ENCODE assay signal across 21 cellular contexts in the genomic region with DNA sequence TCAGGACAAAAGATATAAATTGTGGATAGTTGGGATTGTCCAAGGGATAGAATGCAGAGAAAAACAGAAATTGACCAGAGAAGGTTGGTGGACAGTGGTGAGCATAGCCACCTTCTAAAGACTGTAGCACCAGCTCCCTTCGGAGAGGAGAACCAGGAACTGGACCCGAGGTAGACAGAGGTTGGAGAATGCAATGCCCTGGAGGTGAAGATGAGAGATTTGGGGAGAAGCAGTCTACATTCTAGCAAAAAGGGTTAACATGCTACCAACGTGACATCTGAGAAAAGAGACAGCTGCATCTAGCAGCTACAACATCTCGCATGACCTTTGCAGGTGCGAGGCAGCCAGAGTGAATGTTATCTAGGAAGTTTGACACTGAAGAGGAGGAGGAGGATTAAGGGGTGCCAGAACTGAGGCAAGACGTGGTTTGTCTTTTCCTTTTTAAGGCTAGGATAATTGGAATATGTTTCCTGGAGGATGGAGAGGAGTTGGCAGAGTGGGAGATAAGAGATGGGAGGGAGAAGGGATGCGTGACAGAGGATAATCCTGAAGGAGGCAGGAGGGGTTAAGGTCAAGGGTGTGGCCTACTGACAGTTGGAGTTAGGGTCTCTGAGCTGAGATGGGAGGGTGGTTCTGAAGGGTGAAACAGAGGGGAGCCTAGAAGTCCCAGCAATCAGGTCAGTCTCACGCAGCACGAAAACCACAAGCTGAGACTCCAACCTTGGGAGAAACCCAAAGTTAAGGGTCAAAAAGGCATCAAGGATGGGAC.
DNase-seq lines count a peak whose midpoint lies in the region; ATAC-seq, FAIRE-seq and TF ChIP-seq lines count a peak whose summit lies in the region.
"Had no signal": no experiment of that assay in that cellular context is flagged by ENCODE, and none has a peak within 500 bp of the region (broad histone marks: within the 10 kb centered on the region; RNA-seq: fewer than 3 reads in every experiment).

No MANE protein-coding gene starts in this region.

- H3K36me3 ChIP-seq in Caco-2 (ENCODE audit: control insufficient read depth, insufficient read depth, low read length) (no peaks in the 10 kb centered on the region), adrenal gland (replicated peaks in 1 of 2) (no peaks in the 10 kb centered on the region), right atrium auricular region (no peaks in the 10 kb centered on the region), small intestine (ENCODE audit: control insufficient read depth in 2 of 2, insufficient read depth in 2 of 2, low read length in 2 of 2) (no peaks in the 10 kb centered on the region), osteoblast (ENCODE audit: insufficient read depth, low read length) (no peaks in the 10 kb centered on the region), A673 (ENCODE audit: insufficient read depth, low read length, poor library complexity, severe bottlenecking) (no peaks in the 10 kb centered on the region)

- peaks cover 25% of the 10 kb centered on the region for H3K4me1 Mint-ChIP-seq in Caco-2 (ENCODE audit: low read depth, unreplicated experiment)
- H3K4me1 Mint-ChIP-seq: activated B cell treated with CpG ODN at 0.5 μM for 24 hours, natural killer cell had no signal

- peak overlapping the region; percentile 3 for H3K27ac Mint-ChIP-seq in Caco-2 (ENCODE audit: unreplicated experiment)
- H3K27ac Mint-ChIP-seq: activated B cell treated with CpG ODN at 0.5 μM for 24 hours; GM23338; natural killer cell; T-helper 2 cell treated with Interferon-gamma antibody and Interleukin-4, amounts not matched to agents 5 μg/mL and 100 μg/mL, for 36 hours had no signal

- no peak overlapping the region for H3K4me2 ChIP-seq in osteoblast (ENCODE audit: insufficient read depth, low read length)
- H3K4me2 ChIP-seq: GM23338 had no signal

- DNase-seq in Caco-2 = no peak
- no peak for DNase-seq in adrenal gland
- no peak for DNase-seq in right atrium auricular region (ENCODE audit: low spot score)
- no peak for DNase-seq in small intestine
- DNase-seq in osteoblast (ENCODE audit: insufficient read length, low spot score, missing footprints) = no peak
- DNase-seq in A673 (ENCODE audit: low spot score) = no peak
- no peak for DNase-seq in left lobe of liver (ENCODE audit: low spot score)
- DNase-seq in activated CD4-positive, alpha-beta T cell treated with anti-CD3 and anti-CD28 coated beads, Interleukin-2, amount 50 U/mL, for 48 hours = no peak
- DNase-seq: activated B cell treated with CpG ODN at 0.5 μM for 24 hours; activated naive CD4-positive, alpha-beta T cell treated with anti-CD3 and anti-CD28 coated beads, Interleukin-2, amount 50 U/mL, for 16 hours; activated T-cell treated with anti-CD3 and anti-CD28 coated beads, Interleukin-2, amount 50 U/mL, for 4 hours; natural killer cell; NCI-H1105 treated with DMSO at 0.1 percent for 48 hours; NCI-H748 treated with DMSO at 0.1 percent for 48 hours; OCI-M1; stimulated activated CD4-positive, alpha-beta T cell treated with anti-CD3 and anti-CD28 coated beads, Interleukin-4, amount 100 ng/mL, for 24 hours had no signal

- H3K4me3 Mint-ChIP-seq in Caco-2 (ENCODE audit: unreplicated experiment) = no peak overlapping the region
- H3K4me3 Mint-ChIP-seq: activated B cell treated with CpG ODN at 0.5 μM for 24 hours; activated T-cell treated with anti-CD3 and anti-CD28 coated beads, Interleukin-2, amount 50 U/mL, for 4 hours; brain; GM23338; natural killer cell; T-helper 2 cell treated with Interferon-gamma antibody and Interleukin-4, amounts not matched to agents 5 μg/mL and 100 μg/mL, for 36 hours had no signal

- no peak for TF ChIP-seq POLR2A in adrenal gland (IDR thresholded peaks at IDR 0.05)

- no peaks in the 10 kb centered on the region for H3K27me3 ChIP-seq in Caco-2 (replicated peaks; ENCODE audit: control insufficient read depth, insufficient read depth, low read length)
- no peaks in the 10 kb centered on the region for H3K27me3 ChIP-seq in adrenal gland
- no peaks in the 10 kb centered on the region for H3K27me3 ChIP-seq in right atrium auricular region
- H3K27me3 ChIP-seq in small intestine (ENCODE audit: control insufficient read depth in 2 of 2, insufficient read depth in 2 of 2, low read length in 2 of 2) = no peaks in the 10 kb centered on the region
- H3K27me3 ChIP-seq in osteoblast (ENCODE audit: insufficient read depth, low read length) = peaks cover 6% of the 10 kb centered on the region
- peaks cover 10% of the 10 kb centered on the region for H3K27me3 ChIP-seq in A673 (replicated peaks; ENCODE audit: insufficient read depth, low read depth, low read length, poor library complexity)

- no peaks in the 10 kb centered on the region for H3K9me3 Mint-ChIP-seq in Caco-2 (ENCODE audit: unreplicated experiment)
- H3K9me3 Mint-ChIP-seq: activated B cell treated with CpG ODN at 0.5 μM for 24 hours; activated T-cell treated with anti-CD3 and anti-CD28 coated beads, Interleukin-2, amount 50 U/mL, for 4 hours; brain; GM23338; natural killer cell; T-helper 2 cell treated with Interferon-gamma antibody and Interleukin-4, amounts not matched to agents 5 μg/mL and 100 μg/mL, for 36 hours had no signal

- BruUV-seq in Caco-2 (replicated peaks; lab: Mats Ljungman, UMichigan) = no TSS peak
- BruUV-seq in A673 (replicated peaks; lab: Mats Ljungman, UMichigan) = no TSS peak

- TF ChIP-seq CTCF in Caco-2 (IDR thresholded peaks at IDR 0.05; ENCODE audit: insufficient read depth in 1 of 2, low read depth in 1 of 2, low read length in 1 of 2, severe bottlenecking in 1 of 2, unreplicated experiment in 1 of 2) (no peak), adrenal gland (IDR thresholded peaks at IDR 0.05) (no peak), right atrium auricular region (IDR thresholded peaks at IDR 0.05) (no peak), osteoblast (IDR thresholded peaks at IDR 0.05; ENCODE audit: extremely low read depth, low read depth, low read length) (no peak), A673 (conservative IDR thresholded peaks at IDR 0.05; ENCODE audit: low read depth, low read length) (no peak)

- no peaks in the 10 kb centered on the region for H3K36me3 Mint-ChIP-seq in Caco-2 (ENCODE audit: insufficient read depth, unreplicated experiment)
- H3K36me3 Mint-ChIP-seq: brain, natural killer cell had no signal

- POLR2A ChIA-PET in Caco-2 (lab: Charles Lee) (no interaction called here), A673 (lab: Charles Lee; ENCODE audit: low non-redundant PET) (no interaction called here)

- intact Hi-C loops in Caco-2 (cut with micrococcal nuclease; ENCODE audit: unreplicated experiment) = no loop called here
- intact Hi-C loops in adrenal gland (cut with DNase I) = no loop called here
- intact Hi-C loops in A673 (cut with micrococcal nuclease; ENCODE audit: unreplicated experiment) = no loop called here

- H3K9me3 ChIP-seq in Caco-2 (no peaks in the 10 kb centered on the region; the same call in 1 of the 2 replicates), adrenal gland (replicated peaks in 1 of 3) (no peaks in the 10 kb centered on the region), right atrium auricular region (no peaks in the 10 kb centered on the region), small intestine (ENCODE audit: control insufficient read depth, low read depth) (no peaks in the 10 kb centered on the region), osteoblast (ENCODE audit: low read depth, low read length) (no peaks in the 10 kb centered on the region), A673 (ENCODE audit: low read depth, low read length, poor library complexity, severe bottlenecking) (no peaks in the 10 kb centered on the region)

- H3K4me1 ChIP-seq in Caco-2 = peaks cover 14% of the 10 kb centered on the region
- peaks cover 11 to 21% of the 10 kb centered on the region in 2 donors for H3K4me1 ChIP-seq in adrenal gland (replicated peaks in 1 of 2)
- peaks cover 0 to 45% of the 10 kb centered on the region in 2 donors for H3K4me1 ChIP-seq in right atrium auricular region
- peaks cover 2 to 12% of the 10 kb centered on the region in 2 donors for H3K4me1 ChIP-seq in small intestine (ENCODE audit: control insufficient read depth in 2 of 2, insufficient read depth in 1 of 2, low read depth in 1 of 2, low read length in 1 of 2)
- H3K4me1 ChIP-seq in osteoblast (ENCODE audit: insufficient read depth, low read length) = peaks cover 20% of the 10 kb centered on the region
- no peaks in the 10 kb centered on the region for H3K4me1 ChIP-seq in A673 (ENCODE audit: insufficient read depth, low read length, poor library complexity, severe bottlenecking)

- FAIRE-seq in small intestine (lab: Jason Lieb, UNC) = no peak
- FAIRE-seq: G401.6 had no signal

- H3K27ac ChIP-seq in adrenal gland (peak overlapping the region in 3 of 5 donors; percentile 16 to 62 (median 59)), right atrium auricular region (peak overlapping the region; percentile 47 to 57), small intestine (ENCODE audit: low read depth in 1 of 2, low read length in 1 of 2) (peak overlapping the region; percentile 22 to 71), osteoblast (ENCODE audit: low read depth, low read length) (no peak overlapping the region), A673 (ENCODE audit: low read depth, low read length, poor library complexity, severe bottlenecking) (no peak overlapping the region)
- H3K27ac ChIP-seq: epithelial cell of prostate had no signal

- no peaks in the 10 kb centered on the region for H3K79me2 ChIP-seq in osteoblast (ENCODE audit: insufficient read depth, low read length)

- H3K27me3 Mint-ChIP-seq in Caco-2 (ENCODE audit: insufficient read depth, unreplicated experiment) = no peaks in the 10 kb centered on the region
- H3K27me3 Mint-ChIP-seq: brain had no signal

- 70 to 85% (median 75%) methylated on average over 9 of the region's 9 CpGs for WGBS in adrenal gland, 4 donors
- 59 to 68% (median 59%) methylated on average over 9 of the region's 9 CpGs for WGBS in small intestine, 3 donors

- no peak overlapping the region for H2AFZ ChIP-seq in osteoblast (ENCODE audit: low read length)
- H2AFZ ChIP-seq: GM23338 had no signal

- ATAC-seq in left lobe of liver = no peak
- ATAC-seq: activated T-cell treated with anti-CD3 and anti-CD28 coated beads, Interleukin-2, amount 50 U/mL, for 4 hours; GM23338; natural killer cell had no signal

- H4K20me1 ChIP-seq in osteoblast (ENCODE audit: insufficient read depth, low read length) = no peaks in the 10 kb centered on the region

- H3K4me3 ChIP-seq in Caco-2 (ENCODE audit: low read depth, low read length) (no peak overlapping the region), adrenal gland (no peak overlapping the region), right atrium auricular region (no peak overlapping the region), small intestine (ENCODE audit: low read depth in 1 of 2, low read length in 2 of 2) (no peak overlapping the region), osteoblast (ENCODE audit: insufficient read depth, low read length) (no peak overlapping the region), A673 (ENCODE audit: low read depth, low read length, poor library complexity, severe bottlenecking) (no peak overlapping the region)
- H3K4me3 ChIP-seq: GM23338 had no signal

- CTCF ChIA-PET in Caco-2 (lab: Charles Lee) = no interaction called here
- CTCF ChIA-PET in A673 (lab: Charles Lee) = no interaction called here

Comparison
In these comparisons a context has a peak if more than half of its experiments do, and no peak if none do; other contexts are left out.
1. H3K27ac ChIP-seq: peak in adrenal gland (3 of 5), right atrium auricular region (2 of 2) and small intestine (2 of 2); none in osteoblast (single experiment) and A673 (single experiment).